27 cellular contexts compared by ENCODE assay signal in genomic region chr17:44548714-44549230, GRCh38. TPM values are rescaled to one million over a fixed set of nuclear protein-coding genes. Genes with fewer than 3 reads are reported as not detected.
DNase-seq lines count a peak whose midpoint lies in the region; ATAC-seq, FAIRE-seq and TF ChIP-seq lines count a peak whose summit lies in the region.
"Had no signal": no experiment of that assay in that cellular context is flagged by ENCODE, and none has a peak within 500 bp of the region (broad histone marks: within the 10 kb centered on the region; RNA-seq: fewer than 3 reads in every experiment).

No MANE protein-coding gene starts in this region.

- no peak for FAIRE-seq in small intestine (lab: Jason Lieb, UNC)
- FAIRE-seq: GM18507, HTR-8/SVneo had no signal

- TF ChIP-seq POLR2A in erythroblast (IDR thresholded peaks at IDR 0.05; ENCODE audit: low read length), result no peak

- TF ChIP-seq CTCF in GM23338 (conservative IDR thresholded peaks at IDR 0.05; ENCODE audit: low read depth in 2 of 2) (no peak), right atrium auricular region (IDR thresholded peaks at IDR 0.05) (no peak)

- peaks cover 77% of the 10 kb centered on the region for H3K27me3 ChIP-seq in GM23338 (ENCODE audit: insufficient read depth)
- no peaks in the 10 kb centered on the region for H3K27me3 ChIP-seq in adipocyte (replicated peaks; ENCODE audit: control insufficient read depth, insufficient read depth, low read length)
- H3K27me3 ChIP-seq in layer of hippocampus (ENCODE audit: control insufficient read depth, insufficient read depth, low read length), result no peaks in the 10 kb centered on the region
- H3K27me3 ChIP-seq in small intestine (ENCODE audit: control insufficient read depth in 2 of 2, insufficient read depth in 2 of 2, low read length in 2 of 2), result no peaks in the 10 kb centered on the region
- no peaks in the 10 kb centered on the region for H3K27me3 ChIP-seq in right atrium auricular region
- H3K27me3 ChIP-seq: cardiac muscle cell had no signal

- H3K36me3 ChIP-seq in GM23338 (ENCODE audit: insufficient read depth) (no peaks in the 10 kb centered on the region), adipocyte (ENCODE audit: control insufficient read depth, insufficient read depth, low read length, severe bottlenecking) (no peaks in the 10 kb centered on the region), small intestine (ENCODE audit: control insufficient read depth in 2 of 2, insufficient read depth in 2 of 2, low read length in 2 of 2) (no peaks in the 10 kb centered on the region), right atrium auricular region (no peaks in the 10 kb centered on the region)
- H3K36me3 ChIP-seq: cardiac muscle cell had no signal

- peaks cover 59% of the 10 kb centered on the region for H3K27me3 Mint-ChIP-seq in GM23338 (ENCODE audit: insufficient read depth, low read depth, poor library complexity)

- peaks cover 70% of the 10 kb centered on the region for H3K4me1 Mint-ChIP-seq in GM23338
- H3K4me1 Mint-ChIP-seq: activated CD4-positive, alpha-beta T cell treated with anti-CD3 and anti-CD28 coated beads for 36 hours had no signal

- H3K4me2 ChIP-seq in GM23338, result peak overlapping the region; percentile 73
- H3K4me2 ChIP-seq: PC-9 had no signal

- H3K9me3 ChIP-seq in adipocyte (ENCODE audit: control insufficient read depth, low read length) (no peaks in the 10 kb centered on the region), small intestine (ENCODE audit: control insufficient read depth, low read depth) (no peaks in the 10 kb centered on the region), right atrium auricular region (no peaks in the 10 kb centered on the region)

- peaks cover 6% of the 10 kb centered on the region; the same call in 2 of the 3 replicates for H3K9me3 Mint-ChIP-seq in GM23338
- H3K9me3 Mint-ChIP-seq: activated T-cell treated with anti-CD3 and anti-CD28 coated beads, Interleukin-2, amount 50 U/mL, for 24 hours; stimulated activated naive CD8-positive, alpha-beta T cell treated with anti-CD3 and anti-CD28 coated beads, Interleukin-15, Interleukin-2, amounts not matched to agents 100 ng/mL and 50 ng/mL, for 24 hours; type B pancreatic cell had no signal

- H3K27ac Mint-ChIP-seq in GM23338, result no peak overlapping the region
- H3K27ac Mint-ChIP-seq: activated CD4-positive, alpha-beta T cell treated with anti-CD3 and anti-CD28 coated beads for 36 hours; activated T-cell treated with anti-CD3 and anti-CD28 coated beads, Interleukin-2, amount 50 U/mL, for 24 hours; stimulated activated naive CD8-positive, alpha-beta T cell treated with anti-CD3 and anti-CD28 coated beads, Interleukin-15, Interleukin-2, amounts not matched to agents 100 ng/mL and 50 ng/mL, for 24 hours had no signal

- H3K4me3 ChIP-seq in GM23338 (no peak overlapping the region), adipocyte (ENCODE audit: low read length) (no peak overlapping the region), small intestine (ENCODE audit: low read depth in 1 of 2, low read length in 2 of 2) (no peak overlapping the region), right atrium auricular region (no peak overlapping the region)
- H3K4me3 ChIP-seq: cardiac muscle cell, PC-9 had no signal

- no peaks in the 10 kb centered on the region for H3K79me2 ChIP-seq in GM23338 (replicated peaks; ENCODE audit: insufficient read depth)

- peak overlapping the region; percentile 48 for H3K9ac ChIP-seq in adipocyte (ENCODE audit: low read length)

- H3K27ac ChIP-seq in GM23338 (ENCODE audit: low read depth), result no peak overlapping the region
- H3K27ac ChIP-seq in layer of hippocampus (ENCODE audit: low read depth, low read length), result peak overlapping the region; percentile 21
- H3K27ac ChIP-seq in small intestine (ENCODE audit: low read depth in 1 of 2, low read length in 1 of 2), result no peak overlapping the region
- peak overlapping the region in 1 of 2 donors; percentile 16 for H3K27ac ChIP-seq in right atrium auricular region
- H3K27ac ChIP-seq: C4-2B, PC-9 had no signal

- DNase-seq in GM23338 (ENCODE audit: low spot score), result no peak
- no peak for DNase-seq in adipocyte (ENCODE audit: low read depth)
- DNase-seq in small intestine, result peak; percentile 47
- DNase-seq in NCI-H345 (lab: John Stamatoyannopoulos, UW), result no peak
- DNase-seq in NCI-H2171 (lab: John Stamatoyannopoulos, UW), result no peak
- DNase-seq in erythroblast (lab: John Stamatoyannopoulos, UW), result no peak
- DNase-seq in right atrium auricular region (ENCODE audit: low spot score), result no peak
- DNase-seq: activated CD4-positive, alpha-beta T cell treated with anti-CD3 and anti-CD28 coated beads for 36 hours; activated CD8-positive, alpha-beta memory T cell treated with anti-CD3 and anti-CD28 coated beads for 24 hours; activated naive CD4-positive, alpha-beta T cell treated with Interleukin-2 at 50 U/mL for 16 hours; activated T-cell treated with anti-CD3 and anti-CD28 coated beads, Interleukin-2, amount 50 U/mL, for 24 hours; dermis blood vessel endothelial cell; H7; left ventricle myocardium superior; NCI-H1092; NCI-H1930; NCI-H446 treated with DMSO at 0.1 percent for 48 hours; PC-9; stimulated activated CD4-positive, alpha-beta T cell treated with anti-CD3 and anti-CD28 coated beads, Interleukin-12 subunit alpha, Interleukin-12 subunit beta, amount 100 ng/mL, for 4 hours; T-helper 1 cell had no signal

- no peak for ATAC-seq in GM23338
- ATAC-seq: activated CD4-positive, alpha-beta T cell treated with anti-CD3 and anti-CD28 coated beads for 36 hours had no signal

- no peak overlapping the region for H2AFZ ChIP-seq in GM23338
- H2AFZ ChIP-seq: PC-9 had no signal

- 0 out of 2 replicates have a peak, but pooled peaks cover 4% of the 10 kb centered on the region for H3K9me2 ChIP-seq in GM23338 (ENCODE audit: insufficient read depth)

- no peak overlapping the region; the same call in 2 of the 3 replicates for H3K4me3 Mint-ChIP-seq in GM23338
- H3K4me3 Mint-ChIP-seq: activated CD4-positive, alpha-beta T cell treated with anti-CD3 and anti-CD28 coated beads for 36 hours; activated T-cell treated with anti-CD3 and anti-CD28 coated beads, Interleukin-2, amount 50 U/mL, for 24 hours; stimulated activated naive CD8-positive, alpha-beta T cell treated with anti-CD3 and anti-CD28 coated beads, Interleukin-15, Interleukin-2, amounts not matched to agents 100 ng/mL and 50 ng/mL, for 24 hours; type B pancreatic cell had no signal

- H3K36me3 Mint-ChIP-seq in GM23338 (ENCODE audit: low read depth), result peaks cover 4% of the 10 kb centered on the region; the same call in 1 of the 3 replicates
- H3K36me3 Mint-ChIP-seq: type B pancreatic cell had no signal

- H3F3A ChIP-seq in GM23338 (replicated peaks; ENCODE audit: low read depth), result peaks cover 4% of the 10 kb centered on the region; the same call in 1 of the 2 replicates

- H3K4me1 ChIP-seq in GM23338 (ENCODE audit: insufficient read depth) (peaks cover 52% of the 10 kb centered on the region), adipocyte (ENCODE audit: control insufficient read depth, insufficient read depth, low read length) (peaks cover 53% of the 10 kb centered on the region), small intestine (ENCODE audit: control insufficient read depth in 2 of 2, insufficient read depth in 1 of 2, low read depth in 1 of 2, low read length in 1 of 2) (no peaks in the 10 kb centered on the region), right atrium auricular region (no peaks in the 10 kb centered on the region)

- 31 to 71% (median 44%) methylated on average over 1 of the region's 1 CpG for WGBS in small intestine, 3 donors

- no peaks in the 10 kb centered on the region for H4K20me1 ChIP-seq in GM23338 (replicated peaks; ENCODE audit: insufficient read depth)

TF ChIP-seq in GM23338, 12 proteins besides CTCF, POLR2A, EP300 and RAD21:
- no peak for TF ChIP-seq EZH2phosphoT487 (IDR thresholded peaks at IDR 0.05; ENCODE audit: unreplicated experiment)
- TF ChIP-seq NANOG (IDR thresholded peaks at IDR 0.05; ENCODE audit: borderline replicate concordance), result no peak
- TF ChIP-seq ETS1 (IDR thresholded peaks at IDR 0.05), result no peak
- no peak for TF ChIP-seq CREB1 (CRISPR knock-in tag; IDR thresholded peaks at IDR 0.05; ENCODE audit: low read depth)
- TF ChIP-seq STAT1 (IDR thresholded peaks at IDR 0.05; ENCODE audit: unreplicated experiment), result no peak
- TF ChIP-seq EZH2 (IDR thresholded peaks at IDR 0.05; ENCODE audit: low read depth, unreplicated experiment), result no peak
- TF ChIP-seq JUNB (IDR thresholded peaks at IDR 0.05; ENCODE audit: unreplicated experiment), result no peak
TF ChIP-seq in GM23338: peak in this region for 0.

RNA-seq across cellular contexts. Expression of gene FZD2, which starts 8.5 kb away (rescaled TPM):
- 7.6 and 14.8 TPM in 2 replicates for total RNA-seq in GM23338 (2014; rRNA removed; shearing (Covaris generic))
- 6.1 and 6.2 TPM in 2 replicates for polyA plus RNA-seq in GM23338 (2016; fragmentation: Nextera tagmentation; extraction: Ambion mirVana)
- polyA plus RNA-seq in small intestine, result under 1 TPM in 1 of 3 donors, not detected in 2; 0.79 TPM
- 1 to 10 TPM; 1.9 to 4.0 TPM for total RNA-seq in right atrium auricular region

RNA-seq across cellular contexts. Expression of gene GPATCH8, which starts 45.6 kb away (rescaled TPM):
- 44.4 and 52.2 TPM in 2 replicates for total RNA-seq in GM23338 (2014; rRNA removed; shearing (Covaris generic))
- 59.7 and 76.5 TPM in 2 replicates for polyA plus RNA-seq in GM23338 (2016; fragmentation: Nextera tagmentation; extraction: Ambion mirVana)
- 10 to 100 TPM in 1 of 3 donors, 1 to 10 TPM in 2; 7.3 to 12.8 (median 8.5) TPM for polyA plus RNA-seq in small intestine
- 10 to 100 TPM; 21.3 to 26.4 TPM for total RNA-seq in right atrium auricular region
